ENCODE assay signal across 11 cellular contexts in the genomic region with DNA sequence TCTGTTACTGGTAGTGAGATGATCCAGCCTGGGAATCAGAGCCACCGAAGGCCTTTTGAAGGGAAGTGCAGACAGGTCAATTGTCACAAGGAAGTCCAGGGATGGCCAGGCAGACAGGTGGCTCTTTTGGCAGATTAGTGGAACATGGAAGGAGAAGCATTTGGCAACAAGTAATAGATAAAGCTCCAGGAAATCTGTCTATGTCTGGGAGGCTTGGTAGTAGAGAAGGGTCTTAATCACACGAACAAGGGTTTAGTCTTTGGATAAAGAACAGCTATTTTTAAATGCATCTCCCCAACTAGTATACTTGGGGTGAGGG.
A peak's percentile ranks its signal among the peaks of the same experiment; 100 is the strongest.
DNase-seq lines count a peak whose midpoint lies in the region; ATAC-seq, FAIRE-seq and TF ChIP-seq lines count a peak whose summit lies in the region.
"Had no signal": no experiment of that assay in that cellular context is flagged by ENCODE, and none has a peak within 500 bp of the region (broad histone marks: within the 10 kb centered on the region; RNA-seq: fewer than 3 reads in every experiment).

No MANE protein-coding gene starts in this region.

- TF ChIP-seq CTCF in omental fat pad (IDR thresholded peaks at IDR 0.05), result no peak

- TF ChIP-seq POLR2A in GM12891 (IDR thresholded peaks at IDR 0.05; ENCODE audit: low read depth, low read length), result no peak

- no peak for FAIRE-seq in GM12891 (lab: Jason Lieb, UNC)
- FAIRE-seq: GM18507 had no signal

- in situ Hi-C loops in G401 (cut with HindIII; ENCODE audit: low sequenced_read_pairs), result no loop called here

- DNase-seq in D341Med (ENCODE audit: low spot score) (peak; percentile 13), G401 (ENCODE audit: low spot score) (peak; percentile 85), NCI-H82 (lab: John Stamatoyannopoulos, UW) (peak; percentile 44), cerebellum (ENCODE audit: low spot score) (peak; percentile 51), omental fat pad (ENCODE audit: low spot score) (no peak), GM12891 (ENCODE audit: insufficient read length, low spot score) (no peak)
- DNase-seq: CD4-positive, alpha-beta T cell; DMS153 had no signal

- ATAC-seq in omental fat pad (ENCODE audit: low FRiP score) (no peak), GM19351 (IDR thresholded peaks at IDR 0.05; ENCODE audit: unreplicated experiment) (no peak), HG03442 (IDR thresholded peaks at IDR 0.05; ENCODE audit: unreplicated experiment) (no peak)

TF ChIP-seq in GM12891, 5 proteins besides CTCF, POLR2A, EP300 and RAD21:
- TF ChIP-seq POU2F2 (IDR thresholded peaks at IDR 0.05; ENCODE audit: low read depth, low read length) (no peak), PAX5 (IDR thresholded peaks at IDR 0.05; ENCODE audit: insufficient read depth, low read length, severe bottlenecking) (no peak), POLR2AphosphoS5 (IDR thresholded peaks at IDR 0.05; ENCODE audit: low read depth, low read length) (no peak), TAF1 (IDR thresholded peaks at IDR 0.05; ENCODE audit: low read depth, low read length) (no peak), SPI1 (IDR thresholded peaks at IDR 0.05; ENCODE audit: low read depth, low read length) (no peak)

Comparison
In these comparisons a context has a peak if more than half of its experiments do, and no peak if none do; other contexts are left out.
1. DNase-seq: peak in D341Med (single experiment), G401 (single experiment), NCI-H82 (single experiment) and cerebellum (single experiment); none in omental fat pad (single experiment) and GM12891 (single experiment).